In the genomic region with DNA sequence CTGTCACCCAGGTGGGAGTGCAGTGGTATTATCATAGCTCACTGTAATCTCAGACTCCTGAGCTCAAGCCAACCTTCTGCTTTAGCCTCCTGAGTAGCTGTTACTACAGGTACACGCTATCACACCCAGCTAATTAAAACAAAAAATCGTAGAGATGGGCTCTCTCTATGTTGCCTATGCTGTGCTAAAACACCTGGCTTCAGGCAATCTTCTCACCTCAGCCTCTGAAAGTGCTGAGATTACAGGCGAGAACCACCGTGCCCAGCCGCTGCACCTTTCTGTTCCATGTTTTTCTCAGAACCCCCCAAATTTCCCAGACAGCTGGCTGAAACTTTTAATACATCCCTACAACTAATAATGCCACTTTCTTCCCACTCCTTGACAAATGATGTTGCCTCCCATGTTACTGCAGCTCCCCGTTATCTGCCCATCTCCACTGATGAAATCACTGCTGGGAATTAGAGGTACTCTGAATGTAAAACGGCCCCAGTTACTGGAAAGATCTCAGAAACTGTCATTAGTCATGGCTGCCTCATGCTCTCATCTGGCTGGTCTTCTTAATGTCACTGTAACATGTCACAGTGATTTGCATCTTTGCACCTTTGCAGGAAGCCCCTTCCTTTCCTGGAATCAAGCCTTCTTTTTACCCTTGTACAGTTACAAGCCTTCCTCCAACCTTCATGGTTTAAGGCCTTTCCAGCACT, we compare ENCODE assay signal across 16 cellular contexts.
DNase-seq lines count a peak whose midpoint lies in the region; ATAC-seq and TF ChIP-seq lines count a peak whose summit lies in the region.
"Had no signal": no experiment of that assay in that cellular context is flagged by ENCODE, and none has a peak within 500 bp of the region (broad histone marks: within the 10 kb centered on the region; RNA-seq: fewer than 3 reads in every experiment).

No MANE protein-coding gene starts in this region.

- peaks cover 6% of the 10 kb centered on the region for H3K36me3 Mint-ChIP-seq in activated T-cell treated with anti-CD3 and anti-CD28 coated beads, Interleukin-2, amount 50 U/mL, for 24 hours (ENCODE audit: low read depth)
- no peaks in the 10 kb centered on the region for H3K36me3 Mint-ChIP-seq in activated T-helper 2 cell treated with anti-CD3 and anti-CD28 coated beads, Interferon-gamma antibody, Interleukin-2, Interleukin-4, amounts not matched to agents 10 μg/mL and 5 μg/mL and 100 μg/mL, durations not matched to agents 14 hours and 24 hours and 36 hours (ENCODE audit: low read depth)
- H3K36me3 Mint-ChIP-seq in stimulated activated effector memory CD8-positive, alpha-beta T cell treated with anti-CD3 and anti-CD28 coated beads, Interleukin-12 subunit alpha, Interleukin-12 subunit beta, amount 100 ng/mL, for 72 hours = no peaks in the 10 kb centered on the region
- H3K36me3 Mint-ChIP-seq: CD8-positive, alpha-beta T cell had no signal

- 33% methylated on average over 7 of the region's 7 CpGs for WGBS in SK-N-SH (ENCODE audit: low lambda C conversion rate)

- CTCF ChIA-PET in SK-N-SH (lab: Yijun Ruan, JAX) = interaction anchor here (0.5 kb wide), 1 partner anchor 610 kb away, joined by 3 read pairs; no protein-coding TSS in a partner anchor

- H3K4me3 Mint-ChIP-seq in activated T-cell treated with anti-CD3 and anti-CD28 coated beads, Interleukin-2, amount 50 U/mL, for 24 hours = no peak overlapping the region
- H3K4me3 Mint-ChIP-seq in activated T-helper 2 cell treated with anti-CD3 and anti-CD28 coated beads, Interferon-gamma antibody, Interleukin-2, Interleukin-4, amounts not matched to agents 10 μg/mL and 5 μg/mL and 100 μg/mL, durations not matched to agents 14 hours and 24 hours and 36 hours (ENCODE audit: low read depth) = no peak overlapping the region
- no peak overlapping the region for H3K4me3 Mint-ChIP-seq in stimulated activated effector memory CD8-positive, alpha-beta T cell treated with anti-CD3 and anti-CD28 coated beads, Interleukin-12 subunit alpha, Interleukin-12 subunit beta, amount 100 ng/mL, for 72 hours
- H3K4me3 Mint-ChIP-seq: B cell; CD8-positive, alpha-beta T cell had no signal

- peak overlapping the region; percentile 45 for H3K27ac Mint-ChIP-seq in activated T-cell treated with anti-CD3 and anti-CD28 coated beads, Interleukin-2, amount 50 U/mL, for 24 hours
- peak overlapping the region; percentile 76 for H3K27ac Mint-ChIP-seq in activated T-helper 2 cell treated with anti-CD3 and anti-CD28 coated beads, Interferon-gamma antibody, Interleukin-2, Interleukin-4, amounts not matched to agents 10 μg/mL and 5 μg/mL and 100 μg/mL, durations not matched to agents 14 hours and 24 hours and 36 hours
- no peak overlapping the region for H3K27ac Mint-ChIP-seq in stimulated activated effector memory CD8-positive, alpha-beta T cell treated with anti-CD3 and anti-CD28 coated beads, Interleukin-12 subunit alpha, Interleukin-12 subunit beta, amount 100 ng/mL, for 72 hours
- H3K27ac Mint-ChIP-seq: B cell; CD8-positive, alpha-beta T cell had no signal

- ATAC-seq in stimulated activated effector memory CD8-positive, alpha-beta T cell treated with anti-CD3 and anti-CD28 coated beads, Interleukin-12 subunit alpha, Interleukin-12 subunit beta, amount 100 ng/mL, for 72 hours = peak; percentile 40
- ATAC-seq: CD8-positive, alpha-beta T cell had no signal

- H3F3A ChIP-seq in SK-N-SH (replicated peaks; ENCODE audit: insufficient read depth) = no peaks in the 10 kb centered on the region

- DNase-seq in activated T-cell treated with anti-CD3 and anti-CD28 coated beads, Interleukin-2, amount 50 U/mL, for 24 hours = no peak
- no peak for DNase-seq in activated T-cell treated with anti-CD3 and anti-CD28 coated beads for 4 hours
- DNase-seq in SK-N-SH = peak; percentile 19
- no peak for DNase-seq in activated T-helper 2 cell treated with anti-CD3 and anti-CD28 coated beads, Interferon-gamma antibody, Interleukin-2, Interleukin-4, amounts not matched to agents 10 μg/mL and 5 μg/mL and 100 μg/mL, durations not matched to agents 14 hours and 24 hours and 36 hours (ENCODE audit: low spot score)
- DNase-seq in stimulated activated effector memory CD8-positive, alpha-beta T cell treated with anti-CD3 and anti-CD28 coated beads, Interleukin-12 subunit alpha, Interleukin-12 subunit beta, amount 100 ng/mL, for 72 hours (ENCODE audit: low spot score in 2 of 2) = no peak
- no peak for DNase-seq in erythroblast (lab: John Stamatoyannopoulos, UW)
- no peak for DNase-seq in inferior parietal cortex (ENCODE audit: extremely low spot score)
- DNase-seq: ACHN; CD8-positive, alpha-beta T cell; KBM-7; NCI-H1436; NCI-H2029; NCI-H2171; NCI-H446; NCI-H69 had no signal

- TF ChIP-seq CTCF in SK-N-SH (IDR thresholded peaks at IDR 0.05) = no peak

- no peak for TF ChIP-seq EP300 in SK-N-SH (IDR thresholded peaks at IDR 0.05; ENCODE audit: borderline replicate concordance in 1 of 2, low read depth in 1 of 2, low read length in 1 of 2)

- peaks cover 3% of the 10 kb centered on the region for H3K4me1 Mint-ChIP-seq in activated T-cell treated with anti-CD3 and anti-CD28 coated beads, Interleukin-2, amount 50 U/mL, for 24 hours (ENCODE audit: low read depth)
- peaks cover 45% of the 10 kb centered on the region for H3K4me1 Mint-ChIP-seq in activated T-helper 2 cell treated with anti-CD3 and anti-CD28 coated beads, Interferon-gamma antibody, Interleukin-2, Interleukin-4, amounts not matched to agents 10 μg/mL and 5 μg/mL and 100 μg/mL, durations not matched to agents 14 hours and 24 hours and 36 hours (ENCODE audit: low read depth)
- H3K4me1 Mint-ChIP-seq in stimulated activated effector memory CD8-positive, alpha-beta T cell treated with anti-CD3 and anti-CD28 coated beads, Interleukin-12 subunit alpha, Interleukin-12 subunit beta, amount 100 ng/mL, for 72 hours = no peaks in the 10 kb centered on the region
- H3K4me1 Mint-ChIP-seq: B cell had no signal

- no peaks in the 10 kb centered on the region for H4K20me1 ChIP-seq in SK-N-SH (ENCODE audit: insufficient read depth)

- no peak for TF ChIP-seq RAD21 in SK-N-SH (IDR thresholded peaks at IDR 0.05; ENCODE audit: low read length)

- no peaks in the 10 kb centered on the region for H3K36me3 ChIP-seq in SK-N-SH (replicated peaks in 1 of 2; ENCODE audit: control insufficient read depth in 1 of 2, insufficient read depth in 2 of 2, low read length in 1 of 2)

- TF ChIP-seq POLR2A in erythroblast (IDR thresholded peaks at IDR 0.05; ENCODE audit: low read length) = no peak

- H3K27me3 ChIP-seq in SK-N-SH (ENCODE audit: insufficient read depth) = no peaks in the 10 kb centered on the region

- POLR2A ChIA-PET in SK-N-SH (lab: Yijun Ruan, JAX) = no interaction called here

- peaks cover 3% of the 10 kb centered on the region for H3K9me3 Mint-ChIP-seq in activated T-cell treated with anti-CD3 and anti-CD28 coated beads, Interleukin-2, amount 50 U/mL, for 24 hours
- peaks cover 14% of the 10 kb centered on the region for H3K9me3 Mint-ChIP-seq in activated T-helper 2 cell treated with anti-CD3 and anti-CD28 coated beads, Interferon-gamma antibody, Interleukin-2, Interleukin-4, amounts not matched to agents 10 μg/mL and 5 μg/mL and 100 μg/mL, durations not matched to agents 14 hours and 24 hours and 36 hours
- peaks cover 9% of the 10 kb centered on the region for H3K9me3 Mint-ChIP-seq in stimulated activated effector memory CD8-positive, alpha-beta T cell treated with anti-CD3 and anti-CD28 coated beads, Interleukin-12 subunit alpha, Interleukin-12 subunit beta, amount 100 ng/mL, for 72 hours

- H3K4me2 ChIP-seq in SK-N-SH = no peak overlapping the region

- no peak overlapping the region for H3K4me3 ChIP-seq in SK-N-SH (ENCODE audit: low read depth in 2 of 2, low read length in 1 of 2)

- intact Hi-C loops in activated T-helper 2 cell treated with anti-CD3 and anti-CD28 coated beads, Interferon-gamma antibody, Interleukin-2, Interleukin-4, amounts not matched to agents 10 μg/mL and 5 μg/mL and 100 μg/mL, durations not matched to agents 14 hours and 24 hours and 36 hours (cut with micrococcal nuclease) = loop anchor here (1.0 kb wide), 2 partner anchors 79 to 151 kb away; no protein-coding TSS in a partner anchor

- H3K4me1 ChIP-seq in SK-N-SH (ENCODE audit: control insufficient read depth in 1 of 2, insufficient read depth in 2 of 2, low read depth in 1 of 2, low read length in 1 of 2) = peaks cover 0 to 5% of the 10 kb centered on the region in 2 experiments; a peak in 1 of 4 replicates

- no peak overlapping the region for H3K9ac ChIP-seq in SK-N-SH

- no peak overlapping the region for H2AFZ ChIP-seq in SK-N-SH (ENCODE audit: low read depth)

- no peak overlapping the region for H3K27ac ChIP-seq in SK-N-SH (ENCODE audit: low read depth in 2 of 2, low read length in 1 of 2)

- H3K27me3 Mint-ChIP-seq in activated T-cell treated with anti-CD3 and anti-CD28 coated beads, Interleukin-2, amount 50 U/mL, for 24 hours = no peaks in the 10 kb centered on the region
- no peaks in the 10 kb centered on the region for H3K27me3 Mint-ChIP-seq in activated T-helper 2 cell treated with anti-CD3 and anti-CD28 coated beads, Interferon-gamma antibody, Interleukin-2, Interleukin-4, amounts not matched to agents 10 μg/mL and 5 μg/mL and 100 μg/mL, durations not matched to agents 14 hours and 24 hours and 36 hours (ENCODE audit: low read depth)
- H3K27me3 Mint-ChIP-seq: B cell had no signal

- no peaks in the 10 kb centered on the region for H3K9me2 ChIP-seq in SK-N-SH

- H3K79me2 ChIP-seq in SK-N-SH (ENCODE audit: insufficient read depth) = no peaks in the 10 kb centered on the region

- no peaks in the 10 kb centered on the region for H3K9me3 ChIP-seq in SK-N-SH

TF ChIP-seq in SK-N-SH, 30 proteins besides CTCF, POLR2A, EP300 and RAD21:
- no peak for TF ChIP-seq GABPA (IDR thresholded peaks at IDR 0.05; ENCODE audit: low read depth)
- peak; percentile 29 for TF ChIP-seq GATA2 (CRISPR knock-in tag; IDR thresholded peaks at IDR 0.05)
- TF ChIP-seq NRF1 (IDR thresholded peaks at IDR 0.05; ENCODE audit: low read depth, low read length) = no peak
